ENCODE assay signal across 1 cellular context in the genomic region with DNA sequence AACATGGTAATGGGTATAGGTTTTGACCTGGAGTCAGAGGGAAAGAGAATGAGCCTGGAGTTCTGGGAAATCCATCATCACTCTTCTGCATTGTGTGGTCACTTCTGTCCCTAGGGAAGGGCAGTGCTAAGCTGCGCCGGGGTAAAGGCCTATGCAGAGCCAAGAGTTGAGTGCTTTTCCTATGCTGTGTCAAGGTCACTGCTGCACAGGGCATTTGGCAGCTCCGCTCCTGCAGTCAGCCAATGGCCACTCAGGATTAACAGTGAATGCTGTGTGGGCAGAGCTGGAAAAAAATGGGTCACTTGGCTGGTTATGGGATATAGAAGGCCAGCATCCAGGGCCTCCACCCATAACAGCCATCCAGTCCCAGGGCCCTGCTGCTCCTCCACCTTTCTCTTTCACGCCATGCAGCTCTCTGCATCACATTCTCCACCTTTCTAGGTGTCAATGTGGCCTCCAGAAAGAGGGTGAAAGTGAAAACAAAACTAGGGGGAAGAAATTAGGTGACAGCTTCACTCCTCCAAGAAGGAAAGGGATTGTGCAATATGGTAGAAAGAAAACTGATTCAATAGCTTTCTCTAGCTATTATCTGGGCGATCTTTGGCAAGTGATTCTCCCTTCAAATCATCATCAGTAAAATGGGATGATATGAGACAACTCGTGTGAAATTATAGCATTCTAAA.
TF ChIP-seq lines count a peak whose summit lies in the region.

No MANE protein-coding gene starts in this region.

TF ChIP-seq in SK-N-SH, 30 proteins besides CTCF, POLR2A, EP300 and RAD21 (continued from another document):
- TF ChIP-seq, protein P1, sequence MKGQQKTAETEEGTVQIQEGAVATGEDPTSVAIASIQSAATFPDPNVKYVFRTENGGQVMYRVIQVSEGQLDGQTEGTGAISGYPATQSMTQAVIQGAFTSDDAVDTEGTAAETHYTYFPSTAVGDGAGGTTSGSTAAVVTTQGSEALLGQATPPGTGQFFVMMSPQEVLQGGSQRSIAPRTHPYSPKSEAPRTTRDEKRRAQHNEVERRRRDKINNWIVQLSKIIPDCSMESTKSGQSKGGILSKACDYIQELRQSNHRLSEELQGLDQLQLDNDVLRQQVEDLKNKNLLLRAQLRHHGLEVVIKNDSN (IDR thresholded peaks at IDR 0.05; ENCODE audit: borderline replicate concordance, low read depth), result no peak
- no peak for TF ChIP-seq TCF12 (IDR thresholded peaks at IDR 0.05)
- TF ChIP-seq SMC3 (IDR thresholded peaks at IDR 0.05; ENCODE audit: low read depth, low read length), result no peak
- TF ChIP-seq TAF1 (IDR thresholded peaks at IDR 0.05; ENCODE audit: borderline replicate concordance, low read depth, low read length), result no peak
